8 cellular contexts compared by ENCODE assay signal in the genomic region with DNA sequence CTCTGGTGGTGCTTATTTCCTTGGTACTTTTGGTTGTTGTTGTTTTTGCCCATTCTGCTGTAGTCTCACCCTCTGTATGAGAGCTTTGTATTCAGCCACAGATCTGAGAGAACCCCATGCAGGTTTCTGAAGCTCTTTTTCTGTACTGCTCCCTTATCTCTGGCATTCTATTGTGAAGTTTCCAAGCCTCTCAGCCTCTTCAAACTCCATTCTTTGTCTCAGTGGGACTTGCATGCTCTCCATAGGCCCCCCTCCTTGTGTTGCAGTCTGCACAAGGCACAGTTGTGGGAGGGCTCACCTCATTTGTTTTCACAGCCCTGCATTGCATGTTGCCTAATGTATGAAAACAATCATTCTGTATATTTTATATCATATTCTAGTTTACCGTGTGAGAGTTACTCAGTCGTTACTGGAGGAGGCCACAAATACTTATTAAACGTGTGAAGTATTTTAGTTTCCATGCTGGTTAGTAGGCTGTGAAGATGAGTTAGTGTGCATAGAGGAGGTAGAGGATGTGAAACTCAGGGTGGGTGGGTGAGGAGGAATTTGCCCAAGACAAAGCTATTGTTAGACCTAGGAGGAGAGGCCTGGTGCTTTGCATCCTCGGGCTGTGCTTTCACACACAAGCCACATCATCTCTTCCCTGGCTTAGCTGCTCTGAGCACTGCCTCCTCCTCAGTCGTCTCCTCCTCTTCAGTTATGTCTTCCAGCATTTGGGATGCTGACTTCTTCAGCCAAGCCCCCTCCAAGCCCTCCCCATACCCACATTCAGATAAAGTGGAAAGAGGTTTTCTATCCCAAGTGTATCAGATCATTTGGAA. TPM values are rescaled to one million over a fixed set of nuclear protein-coding genes. Genes with fewer than 3 reads are reported as not detected.
DNase-seq lines count a peak whose midpoint lies in the region; ATAC-seq and TF ChIP-seq lines count a peak whose summit lies in the region.

No MANE protein-coding gene starts in this region.

- peak; percentile 31 for ATAC-seq in GM21360 (IDR thresholded peaks at IDR 0.05; ENCODE audit: unreplicated experiment)

- peak overlapping the region; percentile 14; the same call in 1 of the 2 replicates for H2AFZ ChIP-seq in KMS-11 (ENCODE audit: low read depth)

- H3K4me1 Mint-ChIP-seq in CD8-positive, alpha-beta memory T cell: peaks cover 92 to 99% (median 96%) of the 10 kb centered on the region in 3 donors

- no peaks in the 10 kb centered on the region for H3K36me3 ChIP-seq in CD8-positive, alpha-beta memory T cell (ENCODE audit: insufficient read depth, low read length)
- no peaks in the 10 kb centered on the region for H3K36me3 ChIP-seq in KMS-11 (ENCODE audit: insufficient read depth)

- peaks cover 0 to 12% (median 2%) of the 10 kb centered on the region in 5 donors for H3K9me3 Mint-ChIP-seq in CD8-positive, alpha-beta memory T cell

- no peak overlapping the region for H3K27ac ChIP-seq in CD8-positive, alpha-beta memory T cell (ENCODE audit: low read depth, low read length)
- no peak overlapping the region for H3K27ac ChIP-seq in KMS-11

- CTCF ChIA-PET in CD8-positive, alpha-beta memory T cell (lab: Charles Lee): interaction anchor here (0.7 to 10.7 kb wide), 5 partner anchors 12 to 180 kb away, joined by 3 to 252 read pairs (median 4); a partner anchor contains a TSS

- peak overlapping the region; percentile 23; the same call in 1 of the 2 replicates for H3K4me2 ChIP-seq in KMS-11

- H3K4me1 ChIP-seq in CD8-positive, alpha-beta memory T cell (ENCODE audit: insufficient read depth, low read length): peaks cover 95% of the 10 kb centered on the region
- peaks cover 58% of the 10 kb centered on the region for H3K4me1 ChIP-seq in KMS-11 (ENCODE audit: low read depth, poor library complexity, severe bottlenecking)

- no peaks in the 10 kb centered on the region for H3K79me2 ChIP-seq in KMS-11 (ENCODE audit: insufficient read depth, low read depth)

- no peak for DNase-seq in CD8-positive, alpha-beta memory T cell
- peak; percentile 40 for DNase-seq in activated naive CD8-positive, alpha-beta T cell treated with anti-CD3 and anti-CD28 coated beads, Interleukin-2, amount 50 U/mL, for 16 hours (ENCODE audit: low read depth, low spot score)
- no peak for DNase-seq in lower leg skin (ENCODE audit: low spot score in 2 of 2)
- no peak for DNase-seq in foreskin melanocyte
- DNase-seq in NCI-H187 treated with DMSO at 0.1 percent for 48 hours (lab: John Stamatoyannopoulos, UW): no peak
- no peak for DNase-seq in NCI-H1092 treated with DMSO at 0.1 percent for 48 hours (lab: John Stamatoyannopoulos, UW)

- TF ChIP-seq CTCF in KMS-11 (conservative IDR thresholded peaks at IDR 0.05; ENCODE audit: low read depth, low read length) (no peak), lower leg skin (IDR thresholded peaks at IDR 0.05) (no peak)

- 70 to 81% methylated on average over 5 of the region's 5 CpGs for WGBS in lower leg skin, 2 donors

- peaks cover 0 to 4% of the 10 kb centered on the region in 2 donors for H3K27me3 Mint-ChIP-seq in CD8-positive, alpha-beta memory T cell

- H3K9ac ChIP-seq in KMS-11: no peak overlapping the region

- no peaks in the 10 kb centered on the region for H3K27me3 ChIP-seq in CD8-positive, alpha-beta memory T cell (ENCODE audit: insufficient read depth, low read length, poor library complexity, severe bottlenecking)
- H3K27me3 ChIP-seq in KMS-11 (ENCODE audit: insufficient read depth, low read depth): no peaks in the 10 kb centered on the region

- H3K4me3 ChIP-seq in CD8-positive, alpha-beta memory T cell (ENCODE audit: low read length): peak overlapping the region; percentile 35
- H3K4me3 ChIP-seq in KMS-11 (IDR thresholded peaks at IDR 0.05; ENCODE audit: insufficient read depth, low read depth, low read length) (no peak overlapping the region), lower leg skin (ENCODE audit: low read depth, poor library complexity, severe bottlenecking) (no peak overlapping the region)

- no peaks in the 10 kb centered on the region for H4K20me1 ChIP-seq in KMS-11 (ENCODE audit: insufficient read depth)

- intact Hi-C loops in lower leg skin (cut with DNase I; ENCODE audit: low total_unique reads): loop anchor here (5.0 kb wide), 1 partner anchor 183 kb away; no protein-coding TSS in a partner anchor

- H3K36me3 Mint-ChIP-seq in CD8-positive, alpha-beta memory T cell: peaks cover 3 to 4% (median 4%) of the 10 kb centered on the region in 3 donors

- H3K27ac Mint-ChIP-seq in CD8-positive, alpha-beta memory T cell: peak overlapping the region; percentile 86 to 99 (median 97)

- POLR2A ChIA-PET in CD8-positive, alpha-beta memory T cell (lab: Charles Lee): interaction anchor here (0.8 to 11.1 kb wide), 3 partner anchors 20 to 28 kb away, joined by 3 to 259 read pairs (median 4); a partner anchor contains a TSS

- no peak for TF ChIP-seq POLR2A in lower leg skin (IDR thresholded peaks at IDR 0.05)

- no peaks in the 10 kb centered on the region for H3K9me3 ChIP-seq in CD8-positive, alpha-beta memory T cell (ENCODE audit: low read length)

- peak overlapping the region; percentile 52 to 87 (median 65) for H3K4me3 Mint-ChIP-seq in CD8-positive, alpha-beta memory T cell

RNA-seq across cellular contexts. Expression of a gene that starts 7.8 kb away (rescaled TPM):
- total RNA-seq in CD8-positive, alpha-beta memory T cell: 1 to 10 TPM; 1.6 to 1.9 TPM
- 20.8 TPM for polyA plus RNA-seq in CD8-positive, alpha-beta memory T cell
- 10 to 100 TPM in 1 of 4 donors, 1 to 10 TPM in 2, not detected in 1; 2.2 to 15.8 (median 5.5) TPM for total RNA-seq in lower leg skin

RNA-seq across cellular contexts. Expression of a gene that starts 19.2 kb away (rescaled TPM):
- total RNA-seq in CD8-positive, alpha-beta memory T cell: 100 to 1,000 TPM; 185 to 196 TPM
- polyA plus RNA-seq in CD8-positive, alpha-beta memory T cell: 258 TPM
- total RNA-seq in lower leg skin: 10 to 100 TPM; 26.7 to 48.9 (median 33.6) TPM
